ENCODE assay signal across 1 cellular context in the genomic region with DNA sequence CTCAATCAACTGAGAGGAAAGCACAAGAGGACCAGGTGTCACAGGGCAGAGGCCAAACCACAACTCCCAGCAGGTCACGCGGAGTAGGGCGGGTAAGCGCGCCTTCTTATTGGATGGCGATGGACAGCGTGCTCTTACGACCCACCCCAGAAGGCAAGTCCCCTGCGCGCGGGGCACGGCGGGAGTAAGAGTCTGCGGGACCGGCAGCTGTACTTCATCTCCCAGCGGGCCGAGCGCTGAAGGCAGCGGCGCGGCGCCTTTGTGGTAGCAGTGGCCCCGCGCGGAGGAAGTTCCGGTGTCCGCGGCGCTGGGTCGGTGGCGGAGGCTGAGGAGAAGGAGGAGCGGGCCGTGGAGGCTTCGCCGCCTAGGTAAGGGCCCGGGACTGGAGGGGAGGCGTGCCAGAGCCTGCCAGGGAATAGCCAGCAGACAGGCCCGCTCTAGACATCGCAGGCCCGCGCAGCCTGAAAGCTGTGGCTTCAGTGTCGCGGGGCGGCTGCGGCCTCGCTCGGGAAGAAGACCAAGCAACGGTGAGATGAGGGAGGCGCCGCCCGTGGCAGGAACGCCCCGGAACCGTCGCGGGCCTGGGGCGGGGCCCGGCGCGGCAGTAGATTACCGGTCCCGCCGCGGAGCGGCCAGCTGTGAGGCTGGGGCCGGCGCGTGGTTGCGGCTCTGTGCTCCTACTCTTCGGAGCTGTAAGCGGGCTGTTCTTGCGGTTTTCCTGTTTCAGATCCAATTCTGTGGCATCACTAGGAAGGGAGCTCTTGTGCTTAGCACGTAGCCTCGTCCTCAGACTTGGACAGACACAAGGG.
TF ChIP-seq lines count a peak whose summit lies in the region.

A gene with protein sequence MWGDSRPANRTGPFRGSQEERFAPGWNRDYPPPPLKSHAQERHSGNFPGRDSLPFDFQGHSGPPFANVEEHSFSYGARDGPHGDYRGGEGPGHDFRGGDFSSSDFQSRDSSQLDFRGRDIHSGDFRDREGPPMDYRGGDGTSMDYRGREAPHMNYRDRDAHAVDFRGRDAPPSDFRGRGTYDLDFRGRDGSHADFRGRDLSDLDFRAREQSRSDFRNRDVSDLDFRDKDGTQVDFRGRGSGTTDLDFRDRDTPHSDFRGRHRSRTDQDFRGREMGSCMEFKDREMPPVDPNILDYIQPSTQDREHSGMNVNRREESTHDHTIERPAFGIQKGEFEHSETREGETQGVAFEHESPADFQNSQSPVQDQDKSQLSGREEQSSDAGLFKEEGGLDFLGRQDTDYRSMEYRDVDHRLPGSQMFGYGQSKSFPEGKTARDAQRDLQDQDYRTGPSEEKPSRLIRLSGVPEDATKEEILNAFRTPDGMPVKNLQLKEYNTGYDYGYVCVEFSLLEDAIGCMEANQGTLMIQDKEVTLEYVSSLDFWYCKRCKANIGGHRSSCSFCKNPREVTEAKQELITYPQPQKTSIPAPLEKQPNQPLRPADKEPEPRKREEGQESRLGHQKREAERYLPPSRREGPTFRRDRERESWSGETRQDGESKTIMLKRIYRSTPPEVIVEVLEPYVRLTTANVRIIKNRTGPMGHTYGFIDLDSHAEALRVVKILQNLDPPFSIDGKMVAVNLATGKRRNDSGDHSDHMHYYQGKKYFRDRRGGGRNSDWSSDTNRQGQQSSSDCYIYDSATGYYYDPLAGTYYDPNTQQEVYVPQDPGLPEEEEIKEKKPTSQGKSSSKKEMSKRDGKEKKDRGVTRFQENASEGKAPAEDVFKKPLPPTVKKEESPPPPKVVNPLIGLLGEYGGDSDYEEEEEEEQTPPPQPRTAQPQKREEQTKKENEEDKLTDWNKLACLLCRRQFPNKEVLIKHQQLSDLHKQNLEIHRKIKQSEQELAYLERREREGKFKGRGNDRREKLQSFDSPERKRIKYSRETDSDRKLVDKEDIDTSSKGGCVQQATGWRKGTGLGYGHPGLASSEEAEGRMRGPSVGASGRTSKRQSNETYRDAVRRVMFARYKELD (plus strand): TSS at position 293 of the 809 bp plus-strand sequence. CDS start 22,492 bp downstream, outside the sequence.

TF ChIP-seq in SK-N-SH, 30 proteins besides CTCF, POLR2A, EP300 and RAD21 (continued from another document):
- TF ChIP-seq, protein P1, sequence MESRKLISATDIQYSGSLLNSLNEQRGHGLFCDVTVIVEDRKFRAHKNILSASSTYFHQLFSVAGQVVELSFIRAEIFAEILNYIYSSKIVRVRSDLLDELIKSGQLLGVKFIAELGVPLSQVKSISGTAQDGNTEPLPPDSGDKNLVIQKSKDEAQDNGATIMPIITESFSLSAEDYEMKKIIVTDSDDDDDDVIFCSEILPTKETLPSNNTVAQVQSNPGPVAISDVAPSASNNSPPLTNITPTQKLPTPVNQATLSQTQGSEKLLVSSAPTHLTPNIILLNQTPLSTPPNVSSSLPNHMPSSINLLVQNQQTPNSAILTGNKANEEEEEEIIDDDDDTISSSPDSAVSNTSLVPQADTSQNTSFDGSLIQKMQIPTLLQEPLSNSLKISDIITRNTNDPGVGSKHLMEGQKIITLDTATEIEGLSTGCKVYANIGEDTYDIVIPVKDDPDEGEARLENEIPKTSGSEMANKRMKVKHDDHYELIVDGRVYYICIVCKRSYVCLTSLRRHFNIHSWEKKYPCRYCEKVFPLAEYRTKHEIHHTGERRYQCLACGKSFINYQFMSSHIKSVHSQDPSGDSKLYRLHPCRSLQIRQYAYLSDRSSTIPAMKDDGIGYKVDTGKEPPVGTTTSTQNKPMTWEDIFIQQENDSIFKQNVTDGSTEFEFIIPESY (IDR thresholded peaks at IDR 0.05; ENCODE audit: borderline replicate concordance, low read depth), result no peak
- TF ChIP-seq MEF2A (IDR thresholded peaks at IDR 0.05; ENCODE audit: borderline replicate concordance, low read depth) (no peak), FOSL2 (IDR thresholded peaks at IDR 0.05; ENCODE audit: borderline replicate concordance, low read depth) (no peak), POLR2AphosphoS5 (IDR thresholded peaks at IDR 0.05; ENCODE audit: low read depth, low read length) (peak; percentile 88), ELF1 (IDR thresholded peaks at IDR 0.05) (peak; percentile 73), FOXJ3 (CRISPR knock-in tag; IDR thresholded peaks at IDR 0.05) (0 out of 2 replicates have a peak, but pooled peaks have one; percentile 33), MXI1 (IDR thresholded peaks at IDR 0.05; ENCODE audit: low read depth, low read length) (peak; percentile 92), TEAD4 (IDR thresholded peaks at IDR 0.05; ENCODE audit: borderline replicate concordance, insufficient read depth) (no peak), GATA2 (CRISPR knock-in tag; IDR thresholded peaks at IDR 0.05) (no peak), JUND (IDR thresholded peaks at IDR 0.05) (no peak), RCOR1 (IDR thresholded peaks at IDR 0.05; ENCODE audit: low read length) (no peak), NFIC (IDR thresholded peaks at IDR 0.05; ENCODE audit: borderline replicate concordance) (no peak), NRF1 (IDR thresholded peaks at IDR 0.05; ENCODE audit: low read depth, low read length) (peak; percentile 52), EZH2phosphoT487 (IDR thresholded peaks at IDR 0.05; ENCODE audit: borderline replicate concordance, low read depth) (no peak), RXRA (IDR thresholded peaks at IDR 0.05; ENCODE audit: borderline replicate concordance, low read depth) (no peak)
- TF ChIP-seq, protein P2, sequence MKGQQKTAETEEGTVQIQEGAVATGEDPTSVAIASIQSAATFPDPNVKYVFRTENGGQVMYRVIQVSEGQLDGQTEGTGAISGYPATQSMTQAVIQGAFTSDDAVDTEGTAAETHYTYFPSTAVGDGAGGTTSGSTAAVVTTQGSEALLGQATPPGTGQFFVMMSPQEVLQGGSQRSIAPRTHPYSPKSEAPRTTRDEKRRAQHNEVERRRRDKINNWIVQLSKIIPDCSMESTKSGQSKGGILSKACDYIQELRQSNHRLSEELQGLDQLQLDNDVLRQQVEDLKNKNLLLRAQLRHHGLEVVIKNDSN (IDR thresholded peaks at IDR 0.05; ENCODE audit: borderline replicate concordance, low read depth), result peak; percentile 83
- TF ChIP-seq, protein P3, sequence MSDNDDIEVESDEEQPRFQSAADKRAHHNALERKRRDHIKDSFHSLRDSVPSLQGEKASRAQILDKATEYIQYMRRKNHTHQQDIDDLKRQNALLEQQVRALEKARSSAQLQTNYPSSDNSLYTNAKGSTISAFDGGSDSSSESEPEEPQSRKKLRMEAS (IDR thresholded peaks at IDR 0.05; ENCODE audit: low read depth), result peak; percentile 82
- TF ChIP-seq, protein P4, sequence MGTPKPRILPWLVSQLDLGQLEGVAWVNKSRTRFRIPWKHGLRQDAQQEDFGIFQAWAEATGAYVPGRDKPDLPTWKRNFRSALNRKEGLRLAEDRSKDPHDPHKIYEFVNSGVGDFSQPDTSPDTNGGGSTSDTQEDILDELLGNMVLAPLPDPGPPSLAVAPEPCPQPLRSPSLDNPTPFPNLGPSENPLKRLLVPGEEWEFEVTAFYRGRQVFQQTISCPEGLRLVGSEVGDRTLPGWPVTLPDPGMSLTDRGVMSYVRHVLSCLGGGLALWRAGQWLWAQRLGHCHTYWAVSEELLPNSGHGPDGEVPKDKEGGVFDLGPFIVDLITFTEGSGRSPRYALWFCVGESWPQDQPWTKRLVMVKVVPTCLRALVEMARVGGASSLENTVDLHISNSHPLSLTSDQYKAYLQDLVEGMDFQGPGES (IDR thresholded peaks at IDR 0.05; ENCODE audit: low read depth, low read length), result no peak
